Comparison of ENCODE assay signal across 1 cellular context in genomic region chr2:234661849-234662248, GRCh38.
TF ChIP-seq lines count a peak whose summit lies in the region.

No MANE protein-coding gene starts in this region.

TF ChIP-seq in GM23338, 12 proteins besides CTCF, POLR2A, EP300 and RAD21:
- TF ChIP-seq ZNF462 (CRISPR knock-in tag; IDR thresholded peaks at IDR 0.05) (no peak), POLR2AphosphoS5 (IDR thresholded peaks at IDR 0.05; ENCODE audit: low read depth) (no peak), ZNF331 (CRISPR knock-in tag; IDR thresholded peaks at IDR 0.05; ENCODE audit: low read depth) (no peak), EZH2phosphoT487 (IDR thresholded peaks at IDR 0.05; ENCODE audit: unreplicated experiment) (no peak), CREB1 (CRISPR knock-in tag; IDR thresholded peaks at IDR 0.05; ENCODE audit: low read depth) (no peak)
TF ChIP-seq in GM23338: peak in this region for 0.
